Comparison of ENCODE assay signal across 18 cellular contexts in the genomic region with DNA sequence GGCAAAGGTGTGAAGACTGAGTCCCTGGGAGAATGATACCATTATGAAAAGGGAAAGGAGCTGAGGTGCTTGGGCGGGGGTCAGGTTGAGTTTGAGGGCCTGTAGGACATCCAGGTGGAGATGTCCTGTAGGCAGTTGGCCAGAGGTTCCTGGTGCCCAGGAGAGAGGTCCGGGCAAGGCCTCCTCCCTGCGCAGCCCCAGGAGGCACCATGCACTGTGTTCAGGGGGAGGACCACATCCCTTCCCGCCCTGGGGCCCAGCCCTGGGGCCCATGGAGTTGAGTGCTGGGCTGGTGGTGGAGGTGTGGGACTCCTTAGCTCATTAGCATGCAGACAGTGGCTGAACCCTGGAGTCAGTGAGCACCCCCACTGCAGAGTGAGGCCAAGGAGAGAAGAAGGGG. TPM values are rescaled to one million over a fixed set of nuclear protein-coding genes. Genes with fewer than 3 reads are reported as not detected.
DNase-seq lines count a peak whose midpoint lies in the region; ATAC-seq, FAIRE-seq and TF ChIP-seq lines count a peak whose summit lies in the region.
"Had no signal": no experiment of that assay in that cellular context is flagged by ENCODE, and none has a peak within 500 bp of the region (broad histone marks: within the 10 kb centered on the region; RNA-seq: fewer than 3 reads in every experiment).

No MANE protein-coding gene starts in this region.

- FAIRE-seq in kidney (lab: Jason Lieb, UNC) (no peak), D721Med (lab: Jason Lieb, UNC) (no peak)

- H3K9ac ChIP-seq in kidney (ENCODE audit: low read length in 2 of 2): no peak overlapping the region

- H3K4me3 Mint-ChIP-seq in GM23338 (no peak overlapping the region), WTC11 (no peak overlapping the region)
- H3K4me3 Mint-ChIP-seq in CD4-positive, alpha-beta T cell: no peak overlapping the region
- H3K4me3 Mint-ChIP-seq: HFFc6 had no signal

- H2AFZ ChIP-seq in GM23338: peak overlapping the region; percentile 94

- H3K9me3 ChIP-seq in kidney (ENCODE audit: control insufficient read depth in 1 of 2, low read length in 2 of 2) (no peaks in the 10 kb centered on the region), uterus (no peaks in the 10 kb centered on the region)
- no peaks in the 10 kb centered on the region for H3K9me3 ChIP-seq in CD4-positive, alpha-beta T cell (ENCODE audit: control insufficient read depth, low read length)
- H3K9me3 ChIP-seq: Peyer's patch had no signal

- H3K27ac ChIP-seq in GM23338 (ENCODE audit: low read depth) (no peak overlapping the region), kidney (ENCODE audit: low read depth in 2 of 2, low read length in 2 of 2) (no peak overlapping the region), uterus (no peak overlapping the region)
- H3K27ac ChIP-seq in CD4-positive, alpha-beta T cell (ENCODE audit: low read depth, low read length): no peak overlapping the region
- H3K27ac ChIP-seq: Peyer's patch had no signal

- H3K79me2 ChIP-seq in GM23338 (replicated peaks; ENCODE audit: insufficient read depth): no peaks in the 10 kb centered on the region

- TF ChIP-seq POLR2A in uterus (IDR thresholded peaks at IDR 0.05): no peak

- H3K27me3 ChIP-seq in GM23338 (ENCODE audit: insufficient read depth): peaks cover 7% of the 10 kb centered on the region
- H3K27me3 ChIP-seq in uterus: no peaks in the 10 kb centered on the region
- no peaks in the 10 kb centered on the region for H3K27me3 ChIP-seq in CD4-positive, alpha-beta T cell (ENCODE audit: control insufficient read depth, insufficient read depth, low read length)
- H3K27me3 ChIP-seq: Peyer's patch had no signal

- CTCF ChIA-PET in WTC11 (lab: Charles Lee): interaction anchor here (0.7 to 2.2 kb wide), 11 partner anchors 9 to 70 kb away, joined by 3 to 28 read pairs (median 4); partner anchors contain the start of gene BCDIN3D
- CTCF ChIA-PET in CD4-positive, alpha-beta T cell (lab: Charles Lee): no interaction called here

- TF ChIP-seq CTCF in GM23338 (conservative IDR thresholded peaks at IDR 0.05; ENCODE audit: low read depth in 2 of 2) (no peak), WTC11 (IDR thresholded peaks at IDR 0.05) (no peak), kidney (IDR thresholded peaks at IDR 0.05; ENCODE audit: borderline replicate concordance, extremely low read depth, insufficient read depth) (no peak), omental fat pad (IDR thresholded peaks at IDR 0.05) (no peak), uterus (IDR thresholded peaks at IDR 0.05) (no peak), D721Med (IDR thresholded peaks at IDR 0.05; ENCODE audit: insufficient read depth, missing control alignments) (no peak)
- no peak for TF ChIP-seq CTCF in CD4-positive, alpha-beta T cell (IDR thresholded peaks at IDR 0.05)

- POLR2A ChIA-PET in WTC11 (lab: Charles Lee): no interaction called here
- POLR2A ChIA-PET in CD4-positive, alpha-beta T cell (lab: Charles Lee): no interaction called here

- no peak overlapping the region for H3K4me2 ChIP-seq in GM23338

- no peaks in the 10 kb centered on the region for H3K36me3 Mint-ChIP-seq in GM23338 (ENCODE audit: low read depth)
- no peaks in the 10 kb centered on the region for H3K36me3 Mint-ChIP-seq in WTC11
- no peaks in the 10 kb centered on the region for H3K36me3 Mint-ChIP-seq in CD4-positive, alpha-beta T cell (ENCODE audit: low read depth)

- peaks cover 10% of the 10 kb centered on the region for H3K4me1 ChIP-seq in GM23338 (ENCODE audit: insufficient read depth)
- peaks cover 0 to 2% of the 10 kb centered on the region in 2 donors for H3K4me1 ChIP-seq in kidney (ENCODE audit: control insufficient read depth in 1 of 2, insufficient read depth in 1 of 2, low read depth in 1 of 2, low read length in 2 of 2)
- no peaks in the 10 kb centered on the region for H3K4me1 ChIP-seq in uterus

- peak; percentile 11 for ATAC-seq in GM23338
- peak; percentile 6; the same call in 1 of the 2 replicates for ATAC-seq in WTC11
- peak; percentile 12 for ATAC-seq in omental fat pad (ENCODE audit: low FRiP score)
- no peak for ATAC-seq in CD4-positive, alpha-beta T cell (ENCODE audit: poor library complexity)

- peaks cover 18% of the 10 kb centered on the region for H3K27me3 Mint-ChIP-seq in GM23338 (ENCODE audit: insufficient read depth, low read depth, poor library complexity)
- peaks cover 27% of the 10 kb centered on the region for H3K27me3 Mint-ChIP-seq in WTC11 (ENCODE audit: low read depth)
- H3K27me3 Mint-ChIP-seq in CD4-positive, alpha-beta T cell: peaks cover 12% of the 10 kb centered on the region

- H3K4me3 ChIP-seq in GM23338 (no peak overlapping the region), kidney (ENCODE audit: low read length in 2 of 2) (no peak overlapping the region), uterus (no peak overlapping the region)
- H3K4me3 ChIP-seq: Peyer's patch had no signal

- peaks cover 41% of the 10 kb centered on the region for H3K4me1 Mint-ChIP-seq in GM23338
- peaks cover 35% of the 10 kb centered on the region for H3K4me1 Mint-ChIP-seq in WTC11
- H3K4me1 Mint-ChIP-seq in CD4-positive, alpha-beta T cell (ENCODE audit: low read depth): peaks cover under 1% of the 10 kb centered on the region

- peaks cover 3% of the 10 kb centered on the region; the same call in 1 of the 2 replicates for H3F3A ChIP-seq in GM23338 (replicated peaks; ENCODE audit: low read depth)

- no peaks in the 10 kb centered on the region for H3K9me2 ChIP-seq in GM23338 (ENCODE audit: insufficient read depth)

- H3K9me3 Mint-ChIP-seq in GM23338: no peaks in the 10 kb centered on the region
- no peaks in the 10 kb centered on the region for H3K9me3 Mint-ChIP-seq in WTC11
- no peaks in the 10 kb centered on the region for H3K9me3 Mint-ChIP-seq in CD4-positive, alpha-beta T cell
- H3K9me3 Mint-ChIP-seq: HFFc6 had no signal

- no peaks in the 10 kb centered on the region for H4K20me1 ChIP-seq in GM23338 (replicated peaks; ENCODE audit: insufficient read depth)

- H3K27ac Mint-ChIP-seq in GM23338 (no peak overlapping the region), WTC11 (no peak overlapping the region)
- H3K27ac Mint-ChIP-seq in CD4-positive, alpha-beta T cell: no peak overlapping the region
- H3K27ac Mint-ChIP-seq: HFFc6 had no signal

- intact Hi-C loops in kidney (cut with DNase I): no loop called here
- intact Hi-C loops in uterus (cut with DNase I; ENCODE audit: low total_unique reads): no loop called here
- intact Hi-C loops in CD4-positive, alpha-beta T cell (cut with DNase I, micrococcal nuclease): no loop called here

- DNase-seq in GM23338 (ENCODE audit: low spot score): no peak
- DNase-seq in WTC11 (ENCODE audit: low spot score): no peak
- DNase-seq in kidney: peak; percentile 43
- no peak for DNase-seq in omental fat pad (ENCODE audit: low spot score)
- no peak for DNase-seq in uterus
- no peak for DNase-seq in D721Med (ENCODE audit: insufficient read length, low spot score)
- DNase-seq in CD4-positive, alpha-beta T cell: no peak
- DNase-seq: DMS 273 treated with DMSO at 0.1 percent for 48 hours, HFFc6, Karpas-422, MM.1S, NCI-H2171 treated with DMSO at 0.1 percent for 48 hours, NCI-H774, Peyer's patch, SHP77 had no signal

- no peaks in the 10 kb centered on the region for H3K36me3 ChIP-seq in GM23338 (ENCODE audit: insufficient read depth)
- no peaks in the 10 kb centered on the region for H3K36me3 ChIP-seq in kidney (ENCODE audit: control insufficient read depth in 1 of 2, insufficient read depth in 2 of 2, low read length in 2 of 2)
- no peaks in the 10 kb centered on the region for H3K36me3 ChIP-seq in uterus
- H3K36me3 ChIP-seq: Peyer's patch had no signal

TF ChIP-seq in GM23338, 12 proteins besides CTCF, POLR2A, EP300 and RAD21 (continues in another document):
- TF ChIP-seq CREB1 (CRISPR knock-in tag; IDR thresholded peaks at IDR 0.05; ENCODE audit: low read depth) (no peak), EZH2phosphoT487 (IDR thresholded peaks at IDR 0.05; ENCODE audit: unreplicated experiment) (no peak), JUNB (IDR thresholded peaks at IDR 0.05; ENCODE audit: unreplicated experiment) (no peak), ZNF331 (CRISPR knock-in tag; IDR thresholded peaks at IDR 0.05; ENCODE audit: low read depth) (no peak)

TF ChIP-seq in WTC11, 78 proteins besides CTCF, POLR2A, EP300 and RAD21 (continues in another document):
- TF ChIP-seq ELF4 (CRISPR knock-in tag; IDR thresholded peaks at IDR 0.05; ENCODE audit: low read depth): no peak
- no peak for TF ChIP-seq NFE2L1 (CRISPR knock-in tag; IDR thresholded peaks at IDR 0.05)

RNA-seq across cellular contexts. Expression of gene FAIM2, which starts 5.6 kb away (rescaled TPM):
- total RNA-seq in GM23338 (2014; rRNA removed; shearing (Covaris generic)): 0.08 and 2.0 TPM in 2 replicates
- polyA plus RNA-seq in GM23338 (2016; fragmentation: Nextera tagmentation; extraction: Ambion mirVana): 0.61 and 0.83 TPM in 2 replicates
- total RNA-seq in WTC11 (2021): 0.18 to 0.30 TPM (median 0.22 TPM) in 3 replicates
- 5.5 TPM for total RNA-seq in kidney
- 1.3 TPM for polyA plus RNA-seq in kidney (ENCODE audit: insufficient read depth, low read depth, low replicate concordance)
- total RNA-seq in omental fat pad: 1 to 10 TPM in 3 of 4 donors, under 1 TPM in 1; 0.36 to 6.1 (median 3.1) TPM
- total RNA-seq in uterus: 10 to 100 TPM in 1 of 4 donors, 1 to 10 TPM in 3; 1.0 to 11.9 (median 5.5) TPM
- not detected for total RNA-seq in CD4-positive, alpha-beta T cell

RNA-seq across cellular contexts. Expression of gene AQP2, which starts 41.2 kb away (rescaled TPM):
- 0.07 TPM in 1 of 2 replicates, not detected in the other for total RNA-seq in GM23338 (2014; rRNA removed; shearing (Covaris generic))
- polyA plus RNA-seq in GM23338 (2016; fragmentation: Nextera tagmentation; extraction: Ambion mirVana) (not detected in 2 replicates), kidney (ENCODE audit: insufficient read depth, low read depth, low replicate concordance) (666 TPM)
- total RNA-seq in WTC11 (2021) (not detected in 3 replicates), kidney (122 TPM), omental fat pad (not detected), uterus (not detected)
- not detected for total RNA-seq in CD4-positive, alpha-beta T cell
- total RNA-seq: Daoy, HFFc6, NCI-H460, Peyer's patch had no signal
- polyA plus RNA-seq: BJ had no signal

RNA-seq across cellular contexts. Expression of gene AQP5, which starts 52.3 kb away (rescaled TPM):
- 2.2 and 2.7 TPM in 2 replicates for total RNA-seq in GM23338 (2014; rRNA removed; shearing (Covaris generic))
- polyA plus RNA-seq in GM23338 (2016; fragmentation: Nextera tagmentation; extraction: Ambion mirVana) (1.1 and 1.3 TPM in 2 replicates), kidney (ENCODE audit: insufficient read depth, low read depth, low replicate concordance) (0.99 TPM)
- total RNA-seq in WTC11 (2021) (2.7 to 2.9 TPM (median 2.8 TPM) in 3 replicates), kidney (0.91 TPM), omental fat pad (not detected), uterus (1 to 10 TPM in 1 of 4 donors, not detected in 3; 2.3 TPM)
- total RNA-seq in CD4-positive, alpha-beta T cell: not detected
- total RNA-seq: Daoy, HFFc6, NCI-H460, Peyer's patch had no signal
- polyA plus RNA-seq: BJ had no signal

Comparison
In these comparisons a context has a peak if more than half of its experiments do, and no peak if none do; other contexts are left out.
1. RNA of gene AQP2, which starts 41.2 kb away (total RNA-seq): 122 TPM in kidney (single experiment); 0.07 TPM in GM23338, not detected in WTC11, not detected in omental fat pad, not detected in uterus and not detected in CD4-positive, alpha-beta T cell; every median in the first group is over 100 times any median in the second.